10 cellular contexts compared by ENCODE assay signal in the genomic region with DNA sequence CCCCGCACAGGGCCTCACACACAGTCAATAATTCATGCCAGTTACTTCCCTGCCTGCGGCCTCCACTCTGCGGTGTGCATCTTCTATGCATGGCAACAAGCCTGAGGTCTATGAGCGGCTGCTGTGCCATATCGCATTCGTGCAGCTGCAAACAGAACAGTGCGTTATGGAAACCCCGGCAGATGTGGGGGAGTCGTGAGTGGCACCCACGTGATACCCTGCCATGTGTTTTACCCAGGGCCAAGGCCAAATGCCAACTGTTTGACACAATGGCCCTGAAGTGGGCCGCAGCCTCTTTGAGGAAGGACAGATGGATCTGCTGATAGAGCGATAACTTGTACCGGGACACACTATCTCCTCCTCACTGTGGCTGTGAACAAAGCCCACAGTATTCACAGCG. TPM values are rescaled to one million over a fixed set of nuclear protein-coding genes. Genes with fewer than 3 reads are reported as not detected.
DNase-seq lines count a peak whose midpoint lies in the region; ATAC-seq and TF ChIP-seq lines count a peak whose summit lies in the region.
"Had no signal": no experiment of that assay in that cellular context is flagged by ENCODE, and none has a peak within 500 bp of the region (broad histone marks: within the 10 kb centered on the region; RNA-seq: fewer than 3 reads in every experiment).

No MANE protein-coding gene starts in this region.

- H3K36me3 Mint-ChIP-seq in stimulated activated naive B cell treated with anti-CD40 and anti-IgM and Interleukin-4, amounts not matched to agents 10 μg/mL and 1 μg/mL and 100 μg/mL, for 72 hours, result peaks cover 0 to 3% of the 10 kb centered on the region in 2 donors
- H3K36me3 Mint-ChIP-seq in activated T-helper 17 cell treated with anti-CD3 and anti-CD28 coated beads, Interleukin-2, amount 50 U/mL, for 72 hours (ENCODE audit: low read depth), result no peaks in the 10 kb centered on the region
- no peaks in the 10 kb centered on the region for H3K36me3 Mint-ChIP-seq in stimulated activated effector memory CD8-positive, alpha-beta T cell treated with anti-CD3 and anti-CD28 coated beads, Interleukin-12 subunit alpha, Interleukin-12 subunit beta, amount 100 ng/mL, for 72 hours

- H3K4me2 ChIP-seq in SU-DHL-6 (ENCODE audit: low read depth, low read length, poor library complexity, severe bottlenecking), result peak overlapping the region; percentile 42

- H3K9me2 ChIP-seq in SU-DHL-6 (replicated peaks; ENCODE audit: insufficient read depth, low read length), result no peaks in the 10 kb centered on the region

- peak overlapping the region; percentile 19 to 31 for H3K4me3 Mint-ChIP-seq in stimulated activated naive B cell treated with anti-CD40 and anti-IgM and Interleukin-4, amounts not matched to agents 10 μg/mL and 1 μg/mL and 100 μg/mL, for 72 hours
- H3K4me3 Mint-ChIP-seq in activated T-helper 17 cell treated with anti-CD3 and anti-CD28 coated beads, Interleukin-2, amount 50 U/mL, for 72 hours, result no peak overlapping the region
- no peak overlapping the region for H3K4me3 Mint-ChIP-seq in stimulated activated effector memory CD8-positive, alpha-beta T cell treated with anti-CD3 and anti-CD28 coated beads, Interleukin-12 subunit alpha, Interleukin-12 subunit beta, amount 100 ng/mL, for 72 hours
- H3K4me3 Mint-ChIP-seq: activated T-cell treated with anti-CD3 and anti-CD28 coated beads, Interleukin-2, amount 50 U/mL, for 4 hours had no signal

- H3K27ac Mint-ChIP-seq in stimulated activated naive B cell treated with anti-CD40 and anti-IgM and Interleukin-4, amounts not matched to agents 10 μg/mL and 1 μg/mL and 100 μg/mL, for 72 hours, result peak overlapping the region; percentile 66
- no peak overlapping the region for H3K27ac Mint-ChIP-seq in activated T-helper 17 cell treated with anti-CD3 and anti-CD28 coated beads, Interleukin-2, amount 50 U/mL, for 72 hours
- no peak overlapping the region for H3K27ac Mint-ChIP-seq in stimulated activated effector memory CD8-positive, alpha-beta T cell treated with anti-CD3 and anti-CD28 coated beads, Interleukin-12 subunit alpha, Interleukin-12 subunit beta, amount 100 ng/mL, for 72 hours

- peaks cover 43 to 69% of the 10 kb centered on the region in 2 donors for H3K4me1 Mint-ChIP-seq in stimulated activated naive B cell treated with anti-CD40 and anti-IgM and Interleukin-4, amounts not matched to agents 10 μg/mL and 1 μg/mL and 100 μg/mL, for 72 hours
- H3K4me1 Mint-ChIP-seq in activated T-helper 17 cell treated with anti-CD3 and anti-CD28 coated beads, Interleukin-2, amount 50 U/mL, for 72 hours, result no peaks in the 10 kb centered on the region
- no peaks in the 10 kb centered on the region for H3K4me1 Mint-ChIP-seq in stimulated activated effector memory CD8-positive, alpha-beta T cell treated with anti-CD3 and anti-CD28 coated beads, Interleukin-12 subunit alpha, Interleukin-12 subunit beta, amount 100 ng/mL, for 72 hours

- peaks cover 92% of the 10 kb centered on the region for H3K79me2 ChIP-seq in SU-DHL-6 (ENCODE audit: insufficient read depth, low read length)

- peak; percentile 87 to 88 for ATAC-seq in stimulated activated naive B cell treated with anti-CD40 and anti-IgM and Interleukin-4, amounts not matched to agents 10 μg/mL and 1 μg/mL and 100 μg/mL, for 72 hours (replicated peaks)
- no peak for ATAC-seq in activated T-helper 17 cell treated with anti-CD3 and anti-CD28 coated beads, Interleukin-2, amount 50 U/mL, for 72 hours (replicated peaks)
- ATAC-seq in stimulated activated effector memory CD8-positive, alpha-beta T cell treated with anti-CD3 and anti-CD28 coated beads, Interleukin-12 subunit alpha, Interleukin-12 subunit beta, amount 100 ng/mL, for 72 hours, result no peak
- ATAC-seq: activated T-cell treated with anti-CD3 and anti-CD28 coated beads, Interleukin-2, amount 50 U/mL, for 4 hours had no signal

- H2AFZ ChIP-seq in SU-DHL-6 (ENCODE audit: low read depth, low read length, severe bottlenecking), result no peak overlapping the region

- H4K20me1 ChIP-seq in SU-DHL-6 (ENCODE audit: low read depth, low read length), result no peaks in the 10 kb centered on the region

- H3K4me3 ChIP-seq in SU-DHL-6 (ENCODE audit: insufficient read depth, low read length, poor library complexity, severe bottlenecking) (no peak overlapping the region), Peyer's patch (no peak overlapping the region)

- H3K9ac ChIP-seq in SU-DHL-6 (ENCODE audit: low read length), result peak overlapping the region; percentile 38

- H3K27me3 ChIP-seq in SU-DHL-6 (ENCODE audit: low read length) (no peaks in the 10 kb centered on the region), Peyer's patch (no peaks in the 10 kb centered on the region)
- H3K27me3 ChIP-seq: brain microvascular endothelial cell had no signal

- H3F3A ChIP-seq in SU-DHL-6 (ENCODE audit: insufficient read depth), result no peaks in the 10 kb centered on the region; the same call in none of the 2 replicates

- no peaks in the 10 kb centered on the region for H3K27me3 Mint-ChIP-seq in stimulated activated naive B cell treated with anti-CD40 and anti-IgM and Interleukin-4, amounts not matched to agents 10 μg/mL and 1 μg/mL and 100 μg/mL, for 72 hours
- H3K27me3 Mint-ChIP-seq in activated T-helper 17 cell treated with anti-CD3 and anti-CD28 coated beads, Interleukin-2, amount 50 U/mL, for 72 hours, result peaks cover 3% of the 10 kb centered on the region

- no peaks in the 10 kb centered on the region for H3K9me3 Mint-ChIP-seq in stimulated activated naive B cell treated with anti-CD40 and anti-IgM and Interleukin-4, amounts not matched to agents 10 μg/mL and 1 μg/mL and 100 μg/mL, for 72 hours
- no peaks in the 10 kb centered on the region for H3K9me3 Mint-ChIP-seq in activated T-helper 17 cell treated with anti-CD3 and anti-CD28 coated beads, Interleukin-2, amount 50 U/mL, for 72 hours
- H3K9me3 Mint-ChIP-seq in stimulated activated effector memory CD8-positive, alpha-beta T cell treated with anti-CD3 and anti-CD28 coated beads, Interleukin-12 subunit alpha, Interleukin-12 subunit beta, amount 100 ng/mL, for 72 hours, result no peaks in the 10 kb centered on the region
- H3K9me3 Mint-ChIP-seq: activated T-cell treated with anti-CD3 and anti-CD28 coated beads, Interleukin-2, amount 50 U/mL, for 4 hours had no signal

- H3K4me1 ChIP-seq in Peyer's patch, result peaks cover 4 to 35% (median 18%) of the 10 kb centered on the region in 4 donors

- H3K9me3 ChIP-seq in SU-DHL-6 (ENCODE audit: insufficient read depth, low read length), result no peaks in the 10 kb centered on the region
- no peaks in the 10 kb centered on the region for H3K9me3 ChIP-seq in Peyer's patch

- DNase-seq in KG1 (lab: John Stamatoyannopoulos, UW), result peak; percentile 80
- peak; percentile 39 for DNase-seq in islet precursor cell
- peak; percentile 61 for DNase-seq in stimulated activated naive B cell treated with anti-CD40 and anti-IgM and Interleukin-4, amounts not matched to agents 10 μg/mL and 1 μg/mL and 100 μg/mL, for 72 hours
- DNase-seq in Peyer's patch, result no peak
- DNase-seq in NCI-H128 (lab: John Stamatoyannopoulos, UW; ENCODE audit: unreplicated experiment), result no peak
- DNase-seq in stimulated activated effector memory CD8-positive, alpha-beta T cell treated with anti-CD3 and anti-CD28 coated beads, Interleukin-12 subunit alpha, Interleukin-12 subunit beta, amount 100 ng/mL, for 72 hours (ENCODE audit: low spot score in 2 of 2), result no peak
- DNase-seq: activated T-cell treated with anti-CD3 and anti-CD28 coated beads, Interleukin-2, amount 50 U/mL, for 4 hours; brain microvascular endothelial cell had no signal

- H3K27ac ChIP-seq in SU-DHL-6 (ENCODE audit: low read depth, low read length) (peak overlapping the region; percentile 57), Peyer's patch (peak overlapping the region in 1 of 4 donors; percentile 18)
- H3K27ac ChIP-seq: brain microvascular endothelial cell had no signal

- H3K36me3 ChIP-seq in SU-DHL-6 (ENCODE audit: low read length) (no peaks in the 10 kb centered on the region), Peyer's patch (no peaks in the 10 kb centered on the region)

- TF ChIP-seq CTCF in SU-DHL-6 (IDR thresholded peaks at IDR 0.05; ENCODE audit: insufficient read depth, low read length, poor library complexity, severe bottlenecking) (no peak), Peyer's patch (IDR thresholded peaks at IDR 0.05) (no peak)

- TF ChIP-seq POLR2A in Peyer's patch (IDR thresholded peaks at IDR 0.05), result no peak

RNA-seq across cellular contexts. Expression of a gene that starts 13.3 kb away (rescaled TPM):
- 100 to 1,000 TPM in 3 of 4 donors, 10 to 100 TPM in 1; 79.5 to 157 (median 112) TPM for total RNA-seq in Peyer's patch
- total RNA-seq in activated T-helper 17 cell treated with anti-CD3 and anti-CD28 coated beads, Interleukin-2, amount 50 U/mL, for 72 hours, result under 1 TPM; 0.37 to 0.71 TPM

Comparison
In these comparisons a context has a peak if more than half of its experiments do, and no peak if none do; other contexts are left out.
1. DNase-seq: peak in KG1 (single experiment), islet precursor cell (single experiment) and stimulated activated naive B cell treated with anti-CD40 and anti-IgM and Interleukin-4, amounts not matched to agents 10 μg/mL and 1 μg/mL and 100 μg/mL, for 72 hours (single experiment); none in Peyer's patch (0 of 3), NCI-H128 (single experiment) and stimulated activated effector memory CD8-positive, alpha-beta T cell treated with anti-CD3 and anti-CD28 coated beads, Interleukin-12 subunit alpha, Interleukin-12 subunit beta, amount 100 ng/mL, for 72 hours (0 of 2).
2. ATAC-seq: peak in stimulated activated naive B cell treated with anti-CD40 and anti-IgM and Interleukin-4, amounts not matched to agents 10 μg/mL and 1 μg/mL and 100 μg/mL, for 72 hours (2 of 2); none in activated T-helper 17 cell treated with anti-CD3 and anti-CD28 coated beads, Interleukin-2, amount 50 U/mL, for 72 hours (single experiment) and stimulated activated effector memory CD8-positive, alpha-beta T cell treated with anti-CD3 and anti-CD28 coated beads, Interleukin-12 subunit alpha, Interleukin-12 subunit beta, amount 100 ng/mL, for 72 hours (single experiment).
3. H3K4me3 Mint-ChIP-seq: peak in stimulated activated naive B cell treated with anti-CD40 and anti-IgM and Interleukin-4, amounts not matched to agents 10 μg/mL and 1 μg/mL and 100 μg/mL, for 72 hours (2 of 2); none in activated T-helper 17 cell treated with anti-CD3 and anti-CD28 coated beads, Interleukin-2, amount 50 U/mL, for 72 hours (single experiment) and stimulated activated effector memory CD8-positive, alpha-beta T cell treated with anti-CD3 and anti-CD28 coated beads, Interleukin-12 subunit alpha, Interleukin-12 subunit beta, amount 100 ng/mL, for 72 hours (single experiment).
4. RNA of a gene that starts 13.3 kb away (total RNA-seq): 79.5 to 157 TPM in Peyer's patch; 0.37 to 0.71 TPM in activated T-helper 17 cell treated with anti-CD3 and anti-CD28 coated beads, Interleukin-2, amount 50 U/mL, for 72 hours; every median in the first group is over 10 times any median in the second.